16 cellular contexts compared by ENCODE assay signal in the genomic region with DNA sequence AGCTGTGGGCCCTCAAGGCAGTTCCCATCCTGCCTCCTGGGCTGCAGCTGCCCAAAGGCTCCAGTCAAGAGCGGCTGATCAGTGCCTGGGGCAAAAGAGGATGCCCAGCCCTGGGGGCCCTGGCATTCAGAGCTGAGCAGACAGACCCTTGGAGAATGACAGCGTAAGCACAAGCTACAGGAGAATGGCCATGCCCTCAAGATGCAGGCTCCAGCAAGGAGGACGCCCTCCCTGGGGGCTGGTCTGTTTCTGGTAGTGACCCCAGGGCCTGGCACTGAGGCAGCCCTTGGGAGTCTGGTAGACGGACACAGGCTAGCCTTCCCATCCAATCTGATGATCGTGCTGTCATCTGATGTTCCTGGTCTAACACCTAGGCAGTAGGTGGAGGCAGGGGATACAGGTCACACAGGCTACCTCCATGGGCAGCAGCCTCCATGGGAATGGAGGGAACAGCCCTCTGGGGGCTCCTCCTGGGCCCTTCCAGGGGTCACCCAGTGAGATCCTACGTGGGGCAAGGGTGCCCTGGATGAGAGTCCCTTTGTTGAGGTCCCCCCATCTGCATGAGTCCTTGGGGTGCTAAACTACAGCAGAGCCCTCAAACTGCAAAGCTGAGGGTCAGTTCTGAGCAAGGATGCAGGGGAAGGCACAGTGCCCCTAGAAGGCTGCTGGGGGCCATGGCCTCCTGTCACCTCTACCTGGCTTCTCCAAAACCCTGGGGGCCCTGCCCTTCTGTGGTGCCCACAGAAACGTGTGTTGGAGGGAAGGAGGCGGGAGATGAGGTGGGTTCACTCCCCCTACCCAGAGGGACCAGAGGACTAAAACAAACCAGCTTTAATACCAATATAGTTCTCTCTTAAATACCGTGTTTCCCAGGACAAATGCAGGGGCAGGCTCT. TPM values are rescaled to one million over a fixed set of nuclear protein-coding genes. Genes with fewer than 3 reads are reported as not detected.
DNase-seq lines count a peak whose midpoint lies in the region; ATAC-seq, FAIRE-seq and TF ChIP-seq lines count a peak whose summit lies in the region.
"Had no signal": no experiment of that assay in that cellular context is flagged by ENCODE, and none has a peak within 500 bp of the region (broad histone marks: within the 10 kb centered on the region; RNA-seq: fewer than 3 reads in every experiment).

No MANE protein-coding gene starts in this region.

- peaks cover 6% of the 10 kb centered on the region for H3K36me3 Mint-ChIP-seq in activated naive CD8-positive, alpha-beta T cell treated with anti-CD3 and anti-CD28 coated beads, Interleukin-2, amount 10 ng/mL, durations not matched to agents 7 days and 5 days
- H3K36me3 Mint-ChIP-seq in activated naive CD8-positive, alpha-beta T cell treated with anti-CD3 and anti-CD28 coated beads, Interleukin-2, amount 50 U/mL, for 24 hours (ENCODE audit: low read depth): peaks cover 2% of the 10 kb centered on the region

- no peak for TF ChIP-seq POLR2A in GM12892 (IDR thresholded peaks at IDR 0.05; ENCODE audit: low read depth, low read length)

- peak; percentile 25 for DNase-seq in activated naive CD8-positive, alpha-beta T cell treated with anti-CD3 and anti-CD28 coated beads, Interleukin-2, amount 10 ng/mL, durations not matched to agents 7 days and 5 days
- DNase-seq in activated naive CD8-positive, alpha-beta T cell treated with anti-CD3 and anti-CD28 coated beads, Interleukin-2, amount 50 U/mL, for 24 hours: no peak
- peak; percentile 12 for DNase-seq in GM12892 (ENCODE audit: insufficient read length)
- peak; percentile 54 for DNase-seq in posterior vena cava (ENCODE audit: low spot score)
- DNase-seq in HT-29 (ENCODE audit: low spot score): no peak
- no peak for DNase-seq in NK-92 treated with Interleukin-12 subunit alpha and Interleukin-12 subunit beta, amount 100 ng/mL, for 24 hours (lab: John Stamatoyannopoulos, UW)
- no peak for DNase-seq in cortex of kidney (lab: John Stamatoyannopoulos, UW)
- DNase-seq: GDM1, NCI-H146, NCI-H510A, NCI-H774 had no signal

- H3K9me3 Mint-ChIP-seq in activated naive CD8-positive, alpha-beta T cell treated with anti-CD3 and anti-CD28 coated beads, Interleukin-2, amount 10 ng/mL, durations not matched to agents 7 days and 5 days: no peaks in the 10 kb centered on the region
- no peaks in the 10 kb centered on the region for H3K9me3 Mint-ChIP-seq in activated naive CD8-positive, alpha-beta T cell treated with anti-CD3 and anti-CD28 coated beads, Interleukin-2, amount 50 U/mL, for 24 hours
- H3K9me3 Mint-ChIP-seq: CD8-positive, alpha-beta memory T cell; HFFc6 had no signal

- no peak overlapping the region for H3K4me3 Mint-ChIP-seq in activated naive CD8-positive, alpha-beta T cell treated with anti-CD3 and anti-CD28 coated beads, Interleukin-2, amount 10 ng/mL, durations not matched to agents 7 days and 5 days
- no peak overlapping the region for H3K4me3 Mint-ChIP-seq in activated naive CD8-positive, alpha-beta T cell treated with anti-CD3 and anti-CD28 coated beads, Interleukin-2, amount 50 U/mL, for 24 hours
- H3K4me3 Mint-ChIP-seq: CD8-positive, alpha-beta memory T cell; HFFc6 had no signal

- no peak for ATAC-seq in activated naive CD8-positive, alpha-beta T cell treated with anti-CD3 and anti-CD28 coated beads, Interleukin-2, amount 10 ng/mL, durations not matched to agents 7 days and 5 days (ENCODE audit: low read depth)
- no peak for ATAC-seq in activated naive CD8-positive, alpha-beta T cell treated with anti-CD3 and anti-CD28 coated beads, Interleukin-2, amount 50 U/mL, for 24 hours
- peak; percentile 4 for ATAC-seq in esophagus mucosa

- FAIRE-seq in GM12892 (lab: Jason Lieb, UNC): no peak

- no peaks in the 10 kb centered on the region for H3K27me3 Mint-ChIP-seq in activated naive CD8-positive, alpha-beta T cell treated with anti-CD3 and anti-CD28 coated beads, Interleukin-2, amount 10 ng/mL, durations not matched to agents 7 days and 5 days
- no peaks in the 10 kb centered on the region for H3K27me3 Mint-ChIP-seq in activated naive CD8-positive, alpha-beta T cell treated with anti-CD3 and anti-CD28 coated beads, Interleukin-2, amount 50 U/mL, for 24 hours

- POLR2A ChIA-PET in activated naive CD8-positive, alpha-beta T cell treated with anti-CD3 and anti-CD28 coated beads, Interleukin-2, amount 10 ng/mL, durations not matched to agents 7 days and 5 days (lab: Charles Lee): interaction anchor here (0.6 to 1.4 kb wide), 3 partner anchors 9 to 14 kb away, joined by 4 to 8 read pairs (median 4); a partner anchor contains a TSS

- H3K4me1 Mint-ChIP-seq in activated naive CD8-positive, alpha-beta T cell treated with anti-CD3 and anti-CD28 coated beads, Interleukin-2, amount 10 ng/mL, durations not matched to agents 7 days and 5 days: peaks cover 8% of the 10 kb centered on the region
- peaks cover 4% of the 10 kb centered on the region for H3K4me1 Mint-ChIP-seq in activated naive CD8-positive, alpha-beta T cell treated with anti-CD3 and anti-CD28 coated beads, Interleukin-2, amount 50 U/mL, for 24 hours

- no peak overlapping the region for H3K27ac Mint-ChIP-seq in activated naive CD8-positive, alpha-beta T cell treated with anti-CD3 and anti-CD28 coated beads, Interleukin-2, amount 10 ng/mL, durations not matched to agents 7 days and 5 days
- no peak overlapping the region for H3K27ac Mint-ChIP-seq in activated naive CD8-positive, alpha-beta T cell treated with anti-CD3 and anti-CD28 coated beads, Interleukin-2, amount 50 U/mL, for 24 hours
- H3K27ac Mint-ChIP-seq: HFFc6 had no signal

- intact Hi-C loops in posterior vena cava (cut with DNase I): no loop called here

RNA-seq across cellular contexts. Expression of a gene that starts 10.2 kb away (rescaled TPM):
- total RNA-seq in activated naive CD8-positive, alpha-beta T cell treated with anti-CD3 and anti-CD28 coated beads, Interleukin-2, amount 10 ng/mL, durations not matched to agents 7 days and 5 days: 100 to 1,000 TPM; 519 to 524 TPM
- polyA plus RNA-seq in GM12892 (2012; ENCODE audit: missing spikeins): 146 TPM
- 129 TPM for total RNA-seq in esophagus mucosa
- total RNA-seq in posterior vena cava: 100 to 1,000 TPM; 181 to 189 TPM
- total RNA-seq in HT-29 (2014; rRNA removed; shearing (Covaris generic)): 193 and 251 TPM in 2 replicates

RNA-seq across cellular contexts. Expression of a gene that starts 14.4 kb away (rescaled TPM):
- 10 to 100 TPM; 92.0 to 96.2 TPM for total RNA-seq in activated naive CD8-positive, alpha-beta T cell treated with anti-CD3 and anti-CD28 coated beads, Interleukin-2, amount 10 ng/mL, durations not matched to agents 7 days and 5 days
- 27.8 TPM for polyA plus RNA-seq in GM12892 (2012; ENCODE audit: missing spikeins)
- total RNA-seq in esophagus mucosa: 5.4 TPM
- 10 to 100 TPM; 13.2 to 14.7 TPM for total RNA-seq in posterior vena cava
- 44.4 and 57.0 TPM in 2 replicates for total RNA-seq in HT-29 (2014; rRNA removed; shearing (Covaris generic))

RNA-seq across cellular contexts. Expression of a gene that starts 21.8 kb away (rescaled TPM):
- total RNA-seq in activated naive CD8-positive, alpha-beta T cell treated with anti-CD3 and anti-CD28 coated beads, Interleukin-2, amount 10 ng/mL, durations not matched to agents 7 days and 5 days: 10 to 100 TPM; 37.4 to 39.0 TPM
- 9.5 TPM for polyA plus RNA-seq in GM12892 (2012; ENCODE audit: missing spikeins)
- 15.6 TPM for total RNA-seq in esophagus mucosa
- total RNA-seq in posterior vena cava: 1 to 10 TPM; 9.2 to 9.4 TPM
- total RNA-seq in HT-29 (2014; rRNA removed; shearing (Covaris generic)): 35.1 and 38.0 TPM in 2 replicates

RNA-seq across cellular contexts. Expression of a gene that starts 28.8 kb away (rescaled TPM):
- 1 to 10 TPM; 3.8 to 7.2 TPM for total RNA-seq in activated naive CD8-positive, alpha-beta T cell treated with anti-CD3 and anti-CD28 coated beads, Interleukin-2, amount 10 ng/mL, durations not matched to agents 7 days and 5 days
- 0.70 TPM for polyA plus RNA-seq in GM12892 (2012; ENCODE audit: missing spikeins)
- total RNA-seq in esophagus mucosa (0.44 TPM), posterior vena cava (10 to 100 TPM; 19.3 to 43.2 TPM)
- total RNA-seq in HT-29 (2014; rRNA removed; shearing (Covaris generic)): 0.16 and 0.23 TPM in 2 replicates

RNA-seq across cellular contexts. Expression of a gene that starts 44.6 kb away (rescaled TPM):
- 100 to 1,000 TPM; 159 to 162 TPM for total RNA-seq in activated naive CD8-positive, alpha-beta T cell treated with anti-CD3 and anti-CD28 coated beads, Interleukin-2, amount 10 ng/mL, durations not matched to agents 7 days and 5 days
- polyA plus RNA-seq in GM12892 (2012; ENCODE audit: missing spikeins): 2.4 TPM
- total RNA-seq in esophagus mucosa: 1.1 TPM
- total RNA-seq in posterior vena cava: 10 to 100 TPM; 41.3 to 49.6 TPM
- not detected in 2 replicates for total RNA-seq in HT-29 (2014; rRNA removed; shearing (Covaris generic))
- total RNA-seq: H4, PC-3 had no signal

Comparison
In these comparisons a context has a peak if more than half of its experiments do, and no peak if none do; other contexts are left out.
1. DNase-seq: peak in activated naive CD8-positive, alpha-beta T cell treated with anti-CD3 and anti-CD28 coated beads, Interleukin-2, amount 10 ng/mL, durations not matched to agents 7 days and 5 days (single experiment), GM12892 (single experiment) and posterior vena cava (single experiment); none in activated naive CD8-positive, alpha-beta T cell treated with anti-CD3 and anti-CD28 coated beads, Interleukin-2, amount 50 U/mL, for 24 hours (single experiment), HT-29 (single experiment), NK-92 treated with Interleukin-12 subunit alpha and Interleukin-12 subunit beta, amount 100 ng/mL, for 24 hours (single experiment) and cortex of kidney (single experiment).